Comparison of ENCODE assay signal across 10 cellular contexts in the genomic region with DNA sequence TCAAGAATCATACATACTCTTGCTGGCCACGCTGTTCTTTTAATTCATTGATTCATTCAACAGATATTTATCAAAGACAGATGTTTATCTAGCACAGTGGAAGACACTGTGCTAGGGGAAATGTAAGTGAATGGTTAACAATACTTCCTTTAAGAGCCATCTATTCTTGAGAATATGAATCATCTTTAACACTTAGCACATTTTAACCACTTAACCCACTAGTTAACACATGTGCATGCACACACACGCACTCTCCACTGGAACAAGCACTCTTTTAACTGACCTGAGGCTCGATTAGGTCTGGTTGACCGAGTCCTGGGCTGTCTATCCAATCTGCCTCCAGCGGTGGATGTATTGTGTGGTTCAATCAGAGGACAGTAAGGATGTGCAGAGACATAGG. TPM values are rescaled to one million over a fixed set of nuclear protein-coding genes. Genes with fewer than 3 reads are reported as not detected.
DNase-seq lines count a peak whose midpoint lies in the region; ATAC-seq, FAIRE-seq and TF ChIP-seq lines count a peak whose summit lies in the region.
"Had no signal": no experiment of that assay in that cellular context is flagged by ENCODE, and none has a peak within 500 bp of the region (broad histone marks: within the 10 kb centered on the region; RNA-seq: fewer than 3 reads in every experiment).

No MANE protein-coding gene starts in this region.

- H3K27ac ChIP-seq in astrocyte (ENCODE audit: low read depth, low read length) (no peak overlapping the region), osteoblast (ENCODE audit: low read depth, low read length) (no peak overlapping the region)

- no peaks in the 10 kb centered on the region for H3K9me3 ChIP-seq in astrocyte (ENCODE audit: insufficient read depth, low read depth, low read length)
- no peaks in the 10 kb centered on the region for H3K9me3 ChIP-seq in osteoblast (ENCODE audit: low read depth, low read length)
- H3K9me3 ChIP-seq: MG63 had no signal

- DNase-seq in activated naive CD8-positive, alpha-beta T cell treated with anti-CD3 and anti-CD28 coated beads for 36 hours: no peak
- DNase-seq in astrocyte (ENCODE audit: low read depth): peak; percentile 77
- no peak for DNase-seq in stimulated activated naive CD8-positive, alpha-beta T cell treated with anti-CD3 and anti-CD28 coated beads, Interleukin-15, amount 100 ng/mL, for 72 hours
- DNase-seq in osteoblast (ENCODE audit: insufficient read length, low spot score, missing footprints): no peak
- DNase-seq in HuH-7 (ENCODE audit: low spot score): no peak
- DNase-seq: MG63 had no signal

- H3K36me3 Mint-ChIP-seq in activated naive CD8-positive, alpha-beta T cell: no peaks in the 10 kb centered on the region
- H3K36me3 Mint-ChIP-seq in activated naive CD8-positive, alpha-beta T cell treated with anti-CD3 and anti-CD28 coated beads for 36 hours: no peaks in the 10 kb centered on the region
- H3K36me3 Mint-ChIP-seq in astrocyte (ENCODE audit: low read depth, unreplicated experiment): no peaks in the 10 kb centered on the region

- peak; percentile 65 for ATAC-seq in HG03095 (IDR thresholded peaks at IDR 0.05; ENCODE audit: unreplicated experiment)
- peak; percentile 67 for ATAC-seq in stimulated activated naive CD8-positive, alpha-beta T cell treated with anti-CD3 and anti-CD28 coated beads, Interleukin-15, amount 100 ng/mL, for 72 hours
- ATAC-seq in HG02870 (IDR thresholded peaks at IDR 0.05; ENCODE audit: unreplicated experiment): no peak

- H3K4me1 Mint-ChIP-seq in activated naive CD8-positive, alpha-beta T cell (ENCODE audit: low read depth): peaks cover 4% of the 10 kb centered on the region
- peaks cover 2% of the 10 kb centered on the region for H3K4me1 Mint-ChIP-seq in activated naive CD8-positive, alpha-beta T cell treated with anti-CD3 and anti-CD28 coated beads for 36 hours
- peaks cover 6% of the 10 kb centered on the region for H3K4me1 Mint-ChIP-seq in astrocyte (ENCODE audit: low read depth, unreplicated experiment)
- H3K4me1 Mint-ChIP-seq in stimulated activated naive CD8-positive, alpha-beta T cell treated with anti-CD3 and anti-CD28 coated beads, Interleukin-15, amount 100 ng/mL, for 72 hours: peaks cover 6% of the 10 kb centered on the region

- TF ChIP-seq CTCF in astrocyte (IDR thresholded peaks at IDR 0.05; ENCODE audit: insufficient read depth, low read depth, low read length) (no peak), osteoblast (IDR thresholded peaks at IDR 0.05; ENCODE audit: extremely low read depth, low read depth, low read length) (no peak)

- peaks cover 6% of the 10 kb centered on the region for H3K4me1 ChIP-seq in astrocyte (ENCODE audit: insufficient read depth, low read length)
- no peaks in the 10 kb centered on the region for H3K4me1 ChIP-seq in osteoblast (ENCODE audit: insufficient read depth, low read length)

- H3K9me3 Mint-ChIP-seq in activated naive CD8-positive, alpha-beta T cell (ENCODE audit: low read depth): no peaks in the 10 kb centered on the region
- no peaks in the 10 kb centered on the region for H3K9me3 Mint-ChIP-seq in activated naive CD8-positive, alpha-beta T cell treated with anti-CD3 and anti-CD28 coated beads for 36 hours
- no peaks in the 10 kb centered on the region for H3K9me3 Mint-ChIP-seq in astrocyte (ENCODE audit: unreplicated experiment)
- peaks cover 0 to under 1% of the 10 kb centered on the region in 2 donors for H3K9me3 Mint-ChIP-seq in stimulated activated naive CD8-positive, alpha-beta T cell treated with anti-CD3 and anti-CD28 coated beads, Interleukin-15, amount 100 ng/mL, for 72 hours

- H2AFZ ChIP-seq in astrocyte (ENCODE audit: low read depth, low read length) (peak overlapping the region; percentile 29), osteoblast (ENCODE audit: low read length) (no peak overlapping the region)

- H3K4me2 ChIP-seq in astrocyte (ENCODE audit: low read length): peak overlapping the region; percentile 57
- H3K4me2 ChIP-seq in osteoblast (ENCODE audit: insufficient read depth, low read length): no peak overlapping the region

- H3K9ac ChIP-seq in astrocyte (ENCODE audit: low read length): no peak overlapping the region

- no peaks in the 10 kb centered on the region for H3K36me3 ChIP-seq in astrocyte (ENCODE audit: insufficient read depth, low read length)
- no peaks in the 10 kb centered on the region for H3K36me3 ChIP-seq in osteoblast (ENCODE audit: insufficient read depth, low read length)
- H3K36me3 ChIP-seq: MG63 had no signal

- H3K4me3 Mint-ChIP-seq in activated naive CD8-positive, alpha-beta T cell: no peak overlapping the region
- H3K4me3 Mint-ChIP-seq in activated naive CD8-positive, alpha-beta T cell treated with anti-CD3 and anti-CD28 coated beads for 36 hours: no peak overlapping the region
- H3K4me3 Mint-ChIP-seq in astrocyte (ENCODE audit: unreplicated experiment): no peak overlapping the region
- H3K4me3 Mint-ChIP-seq in stimulated activated naive CD8-positive, alpha-beta T cell treated with anti-CD3 and anti-CD28 coated beads, Interleukin-15, amount 100 ng/mL, for 72 hours: no peak overlapping the region

- H3K79me2 ChIP-seq in astrocyte (ENCODE audit: insufficient read depth, low read length) (no peaks in the 10 kb centered on the region), osteoblast (ENCODE audit: insufficient read depth, low read length) (no peaks in the 10 kb centered on the region)

- H4K20me1 ChIP-seq in astrocyte (ENCODE audit: insufficient read depth, low read length): no peaks in the 10 kb centered on the region
- no peaks in the 10 kb centered on the region for H4K20me1 ChIP-seq in osteoblast (ENCODE audit: insufficient read depth, low read length)

- peak; percentile 72 for FAIRE-seq in astrocyte (lab: Jason Lieb, UNC)

- H3K27me3 Mint-ChIP-seq in activated naive CD8-positive, alpha-beta T cell: peaks cover 4% of the 10 kb centered on the region
- no peaks in the 10 kb centered on the region for H3K27me3 Mint-ChIP-seq in activated naive CD8-positive, alpha-beta T cell treated with anti-CD3 and anti-CD28 coated beads for 36 hours
- H3K27me3 Mint-ChIP-seq in astrocyte (ENCODE audit: low read depth, unreplicated experiment): no peaks in the 10 kb centered on the region
- peaks cover 7% of the 10 kb centered on the region for H3K27me3 Mint-ChIP-seq in stimulated activated naive CD8-positive, alpha-beta T cell treated with anti-CD3 and anti-CD28 coated beads, Interleukin-15, amount 100 ng/mL, for 72 hours

- H3K27ac Mint-ChIP-seq in activated naive CD8-positive, alpha-beta T cell: peak overlapping the region; percentile 59
- H3K27ac Mint-ChIP-seq in activated naive CD8-positive, alpha-beta T cell treated with anti-CD3 and anti-CD28 coated beads for 36 hours: no peak overlapping the region
- no peak overlapping the region for H3K27ac Mint-ChIP-seq in astrocyte (ENCODE audit: unreplicated experiment)
- H3K27ac Mint-ChIP-seq in stimulated activated naive CD8-positive, alpha-beta T cell treated with anti-CD3 and anti-CD28 coated beads, Interleukin-15, amount 100 ng/mL, for 72 hours: no peak overlapping the region

- H3K4me3 ChIP-seq in astrocyte (ENCODE audit: insufficient read depth, low read depth, low read length) (no peak overlapping the region), osteoblast (ENCODE audit: insufficient read depth, low read length) (no peak overlapping the region)
- H3K4me3 ChIP-seq: MG63 had no signal

- H3K27me3 ChIP-seq in astrocyte (ENCODE audit: insufficient read depth, low read length) (no peaks in the 10 kb centered on the region), osteoblast (ENCODE audit: insufficient read depth, low read length) (peaks cover 19% of the 10 kb centered on the region)
- H3K27me3 ChIP-seq: MG63 had no signal

RNA-seq across cellular contexts. Expression of a gene that starts 34.6 kb away (rescaled TPM):
- not detected for total RNA-seq in activated naive CD8-positive, alpha-beta T cell treated with anti-CD3 and anti-CD28 coated beads for 36 hours
- total RNA-seq in astrocyte: not detected in 2 replicates
- not detected in 2 replicates for total RNA-seq in osteoblast
- total RNA-seq: subcutaneous adipose tissue had no signal
